ENCODE assay signal across 8 cellular contexts in genomic region chr11:695332-695605, GRCh38. TPM values are rescaled to one million over a fixed set of nuclear protein-coding genes. Genes with fewer than 3 reads are reported as not detected.
DNase-seq lines count a peak whose midpoint lies in the region; ATAC-seq and TF ChIP-seq lines count a peak whose summit lies in the region.

No MANE protein-coding gene starts in this region.

- H3K27ac ChIP-seq in Peyer's patch (peak overlapping the region; percentile 98 to 100 (median 99)), esophagus (ENCODE audit: low read depth in 2 of 2, low read length in 1 of 2) (peak overlapping the region; percentile 100), parathyroid adenoma (peak overlapping the region; percentile 98)

- peak overlapping the region; percentile 83 for H3K9ac ChIP-seq in parathyroid adenoma

- no peaks in the 10 kb centered on the region for H3K9me3 ChIP-seq in Peyer's patch
- H3K9me3 ChIP-seq in esophagus (ENCODE audit: control insufficient read depth in 2 of 2, insufficient read depth in 1 of 2, low read depth in 1 of 2, low read length in 1 of 2): no peaks in the 10 kb centered on the region
- no peaks in the 10 kb centered on the region for H3K9me3 ChIP-seq in parathyroid adenoma (ENCODE audit: control insufficient read depth, low read length)

- no peaks in the 10 kb centered on the region for H3K27me3 ChIP-seq in Peyer's patch
- H3K27me3 ChIP-seq in esophagus (ENCODE audit: control insufficient read depth in 1 of 2, insufficient read depth in 2 of 2, low read length in 2 of 2): no peaks in the 10 kb centered on the region
- no peaks in the 10 kb centered on the region for H3K27me3 ChIP-seq in parathyroid adenoma (ENCODE audit: control insufficient read depth, insufficient read depth, low read length)

- no peak for TF ChIP-seq POLR2A in Peyer's patch (IDR thresholded peaks at IDR 0.05)

- H3K36me3 ChIP-seq in Peyer's patch (peaks cover 0 to 4% (median 0%) of the 10 kb centered on the region in 3 donors), esophagus (ENCODE audit: control insufficient read depth in 2 of 2, insufficient read depth in 2 of 2, low read length in 1 of 2) (peaks cover 0 to 15% of the 10 kb centered on the region in 2 donors), parathyroid adenoma (ENCODE audit: control insufficient read depth, insufficient read depth, low read length) (no peaks in the 10 kb centered on the region)

- H3K4me1 ChIP-seq in Peyer's patch (peaks cover 3 to 36% (median 24%) of the 10 kb centered on the region in 4 donors), esophagus (ENCODE audit: control insufficient read depth in 2 of 2, insufficient read depth in 2 of 2, low read length in 1 of 2) (peaks cover 2 to 19% of the 10 kb centered on the region in 2 donors), parathyroid adenoma (no peaks in the 10 kb centered on the region)

- H2AFZ ChIP-seq in parathyroid adenoma: peak overlapping the region; percentile 89

- no peak for TF ChIP-seq CTCF in Peyer's patch (IDR thresholded peaks at IDR 0.05)
- no peak for TF ChIP-seq CTCF in parathyroid adenoma (IDR thresholded peaks at IDR 0.05)

- WGBS in esophagus, 2 donors: 0 to 1% methylated on average over 31 to 32 of the region's 32 CpGs

- H3K4me3 ChIP-seq in Peyer's patch: peak overlapping the region; percentile 81 to 95 (median 92)
- peak overlapping the region; percentile 76 to 95 for H3K4me3 ChIP-seq in esophagus (ENCODE audit: low read depth in 1 of 2, low read length in 2 of 2)
- peak overlapping the region; percentile 85 for H3K4me3 ChIP-seq in parathyroid adenoma (ENCODE audit: low read depth, low read length)

- H3K4me2 ChIP-seq in parathyroid adenoma (ENCODE audit: low read length): peak overlapping the region; percentile 84

- H3K79me2 ChIP-seq in parathyroid adenoma: no peaks in the 10 kb centered on the region

- ATAC-seq in GM19467 (IDR thresholded peaks at IDR 0.05; ENCODE audit: unreplicated experiment) (no peak), GM21526 (IDR thresholded peaks at IDR 0.05; ENCODE audit: low FRiP score, unreplicated experiment) (no peak), HG02678 (IDR thresholded peaks at IDR 0.05; ENCODE audit: unreplicated experiment) (no peak)

- DNase-seq in COLO829 (ENCODE audit: low spot score) (peak; percentile 90), Peyer's patch (no peak)
- no peak for DNase-seq in activated CD4-positive, CD25-positive, alpha-beta regulatory T cell (lab: John Stamatoyannopoulos, UW)

RNA-seq across cellular contexts. Expression of gene DEAF1, which starts 0.2 kb away (rescaled TPM):
- total RNA-seq in Peyer's patch: 10 to 100 TPM; 14.9 to 56.2 (median 47.0) TPM
- 10 to 100 TPM; 20.3 to 42.4 TPM for polyA plus RNA-seq in esophagus

RNA-seq across cellular contexts. Expression of gene TMEM80, which starts 0.3 kb away (rescaled TPM):
- total RNA-seq in Peyer's patch: 10 to 100 TPM; 10.7 to 58.9 (median 44.5) TPM
- 10 to 100 TPM; 25.0 to 53.9 TPM for polyA plus RNA-seq in esophagus

RNA-seq across cellular contexts. Expression of gene EPS8L2, which starts 10.8 kb away (rescaled TPM):
- 100 to 1,000 TPM; 258 to 710 (median 672) TPM for total RNA-seq in Peyer's patch
- 100 to 1,000 TPM; 254 to 440 TPM for polyA plus RNA-seq in esophagus

RNA-seq across cellular contexts. Expression of gene TALDO1, which starts 52.0 kb away (rescaled TPM):
- total RNA-seq in Peyer's patch: 100 to 1,000 TPM; 140 to 175 (median 149) TPM
- 100 to 1,000 TPM; 228 to 278 TPM for polyA plus RNA-seq in esophagus

RNA-seq across cellular contexts. Expression of gene DRD4, which starts 58.2 kb away (rescaled TPM):
- total RNA-seq in Peyer's patch: 1 to 10 TPM in 2 of 4 donors, not detected in 2; 1.6 to 3.0 TPM
- polyA plus RNA-seq in esophagus: under 1 TPM; 0.18 to 0.39 TPM
